In genomic region chr14:28767851-28768548, GRCh38 we compare ENCODE assay signal across 8 cellular contexts. TPM values are rescaled to one million over a fixed set of nuclear protein-coding genes. Genes with fewer than 3 reads are reported as not detected.
DNase-seq lines count a peak whose midpoint lies in the region; TF ChIP-seq lines count a peak whose summit lies in the region.

No MANE protein-coding gene starts in this region.

- peak; percentile 73 for DNase-seq in iPS-NIHi11 (ENCODE audit: low spot score)
- no peak for DNase-seq in KBM-7
- no peak for DNase-seq in substantia nigra (lab: John Stamatoyannopoulos, UW)
- DNase-seq in cardiac septum (ENCODE audit: low spot score), result no peak
- DNase-seq in GM03348 (ENCODE audit: low spot score), result no peak

- H3K9me3 Mint-ChIP-seq in activated naive CD8-positive, alpha-beta T cell (ENCODE audit: low read depth), result no peaks in the 10 kb centered on the region

- peaks cover 43% of the 10 kb centered on the region for H3K27me3 Mint-ChIP-seq in activated naive CD8-positive, alpha-beta T cell

- H3K27ac ChIP-seq in 22Rv1, result no peak overlapping the region
- H3K27ac ChIP-seq in substantia nigra (ENCODE audit: low read depth, low read length, poor library complexity, severe bottlenecking), result no peak overlapping the region

- in situ Hi-C loops in KBM-7 (cut with MboI; ENCODE audit: low pct_unique_long_range_greater_than_20kb, low sequenced_read_pairs), result no loop called here

- intact Hi-C loops in cardiac septum (cut with DNase I), result no loop called here

- peak overlapping the region; percentile 51 for H3K4me3 Mint-ChIP-seq in activated naive CD8-positive, alpha-beta T cell

- TF ChIP-seq CTCF in 22Rv1 (IDR thresholded peaks at IDR 0.05), result peak; percentile 21

- peaks cover 14% of the 10 kb centered on the region for H3K4me1 Mint-ChIP-seq in activated naive CD8-positive, alpha-beta T cell (ENCODE audit: low read depth)

- H3K27ac Mint-ChIP-seq in activated naive CD8-positive, alpha-beta T cell, result no peak overlapping the region

- no peaks in the 10 kb centered on the region for H3K36me3 Mint-ChIP-seq in activated naive CD8-positive, alpha-beta T cell

- TF ChIP-seq POLR2A in GM19193 (IDR thresholded peaks at IDR 0.05; ENCODE audit: extremely low read depth, insufficient read depth, insufficient read length), result peak; percentile 56

RNA-seq across cellular contexts. Expression of gene FOXG1, which starts 1.4 kb away (rescaled TPM):
- not detected for total RNA-seq in cardiac septum
